Comparison of ENCODE assay signal across 20 cellular contexts in genomic region chr4:159508917-159509500, GRCh38.
DNase-seq lines count a peak whose midpoint lies in the region; ATAC-seq and TF ChIP-seq lines count a peak whose summit lies in the region.
"Had no signal": no experiment of that assay in that cellular context is flagged by ENCODE, and none has a peak within 500 bp of the region (broad histone marks: within the 10 kb centered on the region; RNA-seq: fewer than 3 reads in every experiment).

No MANE protein-coding gene starts in this region.

- TF ChIP-seq POLR2A in testis (IDR thresholded peaks at IDR 0.05): no peak

- POLR2A ChIA-PET in PC-3 (lab: Charles Lee; ENCODE audit: unreplicated experiment): no interaction called here

- in situ Hi-C loops in brain microvascular endothelial cell (cut with HindIII; ENCODE audit: low pct_ligation_motif_present, low sequenced_read_pairs): no loop called here

- H3K27ac ChIP-seq in PC-3 (ENCODE audit: low read length) (no peak overlapping the region), brain microvascular endothelial cell (no peak overlapping the region), testis (no peak overlapping the region)
- H3K27ac ChIP-seq: BLaER1, RWPE1, SJCRH30 had no signal

- no peaks in the 10 kb centered on the region for H3K36me3 ChIP-seq in PC-3 (ENCODE audit: low read depth, low read length)
- no peaks in the 10 kb centered on the region for H3K36me3 ChIP-seq in brain microvascular endothelial cell (replicated peaks)
- no peaks in the 10 kb centered on the region for H3K36me3 ChIP-seq in kidney epithelial cell (ENCODE audit: control insufficient read depth, insufficient read depth, low read length)
- no peaks in the 10 kb centered on the region for H3K36me3 ChIP-seq in skeletal muscle satellite cell (ENCODE audit: insufficient read depth, low read length)
- H3K36me3 ChIP-seq in testis (ENCODE audit: low read depth, missing control alignments): no peaks in the 10 kb centered on the region
- H3K36me3 ChIP-seq: BLaER1, SJCRH30 had no signal

- CTCF ChIA-PET in PC-3 (lab: Charles Lee): no interaction called here

- H3F3A ChIP-seq in PC-3 (ENCODE audit: low read length, unreplicated experiment): no peaks in the 10 kb centered on the region

- DNase-seq in PC-3 (peak; percentile 49), brain microvascular endothelial cell (peak; percentile 85), kidney epithelial cell (ENCODE audit: low read depth) (peak; percentile 21), testis (no peak), middle frontal gyrus (ENCODE audit: extremely low spot score, low spot score) (no peak)
- DNase-seq: DMS 273 treated with DMSO at 0.1 percent for 48 hours; EL; HCEC 1CT; NCI-H146; NCI-H2081 treated with DMSO at 0.1 percent for 48 hours; NCI-H345; NCI-H69; NK-92 treated with Interleukin-12 subunit alpha and Interleukin-12 subunit beta, amount 100 ng/mL, for 24 hours; OCI-M1; SJCRH30 had no signal

- peak; percentile 92 for ATAC-seq in PC-3
- no peak for ATAC-seq in HG03432 (IDR thresholded peaks at IDR 0.05; ENCODE audit: unreplicated experiment)
- no peak for ATAC-seq in GM18909 (IDR thresholded peaks at IDR 0.05; ENCODE audit: poor library complexity, unreplicated experiment)

- H3K9me3 ChIP-seq in PC-3 (ENCODE audit: low read length) (no peaks in the 10 kb centered on the region), skeletal muscle satellite cell (replicated peaks; ENCODE audit: low read length) (no peaks in the 10 kb centered on the region), testis (no peaks in the 10 kb centered on the region)
- H3K9me3 ChIP-seq: BLaER1, SJCRH30 had no signal

- WGBS in testis, 2 donors: 93 to 94% methylated on average over 6 of the region's 6 CpGs

- no peaks in the 10 kb centered on the region for H3K27me3 ChIP-seq in PC-3 (ENCODE audit: low read length)
- no peaks in the 10 kb centered on the region for H3K27me3 ChIP-seq in brain microvascular endothelial cell (replicated peaks)
- no peaks in the 10 kb centered on the region for H3K27me3 ChIP-seq in kidney epithelial cell (ENCODE audit: control insufficient read depth, insufficient read depth, low read length)
- H3K27me3 ChIP-seq in skeletal muscle satellite cell (ENCODE audit: control insufficient read depth, insufficient read depth, low read length): no peaks in the 10 kb centered on the region
- H3K27me3 ChIP-seq in testis: no peaks in the 10 kb centered on the region
- H3K27me3 ChIP-seq: BLaER1, SJCRH30 had no signal

- no peak for TF ChIP-seq CTCF in PC-3 (conservative IDR thresholded peaks at IDR 0.05; ENCODE audit: low read depth, low read length)
- peak; percentile 47 for TF ChIP-seq CTCF in brain microvascular endothelial cell (IDR thresholded peaks at IDR 0.05; ENCODE audit: low read depth, low read length, missing control alignments)
- TF ChIP-seq CTCF in kidney epithelial cell (IDR thresholded peaks at IDR 0.05; ENCODE audit: insufficient read depth, low read length, poor library complexity, severe bottlenecking): no peak
- no peak for TF ChIP-seq CTCF in testis (IDR thresholded peaks at IDR 0.05)

- no peak overlapping the region for H3K4me3 ChIP-seq in PC-3 (ENCODE audit: low read length)
- no peak overlapping the region for H3K4me3 ChIP-seq in brain microvascular endothelial cell (ENCODE audit: low read depth, low read length)
- no peak overlapping the region for H3K4me3 ChIP-seq in kidney epithelial cell (ENCODE audit: low read depth, low read length)
- no peak overlapping the region for H3K4me3 ChIP-seq in skeletal muscle satellite cell (ENCODE audit: low read length)
- no peak overlapping the region for H3K4me3 ChIP-seq in testis
- H3K4me3 ChIP-seq: BLaER1, SJCRH30 had no signal

- H3K79me2 ChIP-seq in PC-3 (ENCODE audit: low read length): no peaks in the 10 kb centered on the region

- no peaks in the 10 kb centered on the region for H3K9me2 ChIP-seq in PC-3 (replicated peaks; ENCODE audit: low read length)

- no peaks in the 10 kb centered on the region for H4K20me1 ChIP-seq in PC-3 (ENCODE audit: low read length)
- H4K20me1 ChIP-seq: BLaER1 had no signal

- intact Hi-C loops in PC-3 (cut with micrococcal nuclease): no loop called here
- intact Hi-C loops in testis (cut with DNase I; ENCODE audit: low total_unique reads): no loop called here

- H3K9ac ChIP-seq in PC-3 (ENCODE audit: low read length): no peak overlapping the region
- H3K9ac ChIP-seq in skeletal muscle satellite cell (ENCODE audit: low read depth, low read length): no peak overlapping the region
- H3K9ac ChIP-seq: BLaER1 had no signal

- BruUV-seq in PC-3 (replicated peaks; lab: Mats Ljungman, UMichigan): no TSS peak

- H3K4me2 ChIP-seq in PC-3 (ENCODE audit: low read length) (no peak overlapping the region), skeletal muscle satellite cell (ENCODE audit: low read length) (peak overlapping the region; percentile 21)
- H3K4me2 ChIP-seq: BLaER1 had no signal

- no peak overlapping the region for H2AFZ ChIP-seq in PC-3 (ENCODE audit: low read length)

- H3K4me1 ChIP-seq in PC-3 (ENCODE audit: insufficient read depth, low read length): no peaks in the 10 kb centered on the region
- peaks cover 34% of the 10 kb centered on the region for H3K4me1 ChIP-seq in skeletal muscle satellite cell (ENCODE audit: control insufficient read depth, insufficient read depth, low read length)
- no peaks in the 10 kb centered on the region for H3K4me1 ChIP-seq in testis
- H3K4me1 ChIP-seq: BLaER1, SJCRH30 had no signal

Comparison
In these comparisons a context has a peak if more than half of its experiments do, and no peak if none do; other contexts are left out.
1. DNase-seq: peak in PC-3 (single experiment), brain microvascular endothelial cell (single experiment) and kidney epithelial cell (single experiment); none in testis (single experiment) and middle frontal gyrus (single experiment).